12 cellular contexts compared by ENCODE assay signal in the genomic region with DNA sequence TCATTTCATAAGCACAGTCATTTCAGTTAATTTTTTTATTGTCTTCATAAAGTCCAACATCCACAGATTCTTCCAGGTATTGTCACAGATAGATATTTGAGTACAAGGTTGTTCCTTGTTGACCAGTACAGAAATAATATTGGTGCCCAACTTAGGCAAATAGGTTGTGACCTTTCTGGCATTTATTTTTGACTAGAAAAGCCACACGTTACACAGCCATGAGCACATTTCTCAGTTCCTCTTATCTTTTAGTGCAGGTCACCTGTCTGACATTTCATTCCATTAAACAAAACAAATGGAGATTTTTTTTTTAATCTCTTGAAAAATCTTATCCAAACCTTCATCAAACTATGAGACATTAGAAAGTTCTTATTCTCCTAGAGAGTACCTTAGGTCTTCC.
DNase-seq lines count a peak whose midpoint lies in the region; ATAC-seq and TF ChIP-seq lines count a peak whose summit lies in the region.
"Had no signal": no experiment of that assay in that cellular context is flagged by ENCODE, and none has a peak within 500 bp of the region (broad histone marks: within the 10 kb centered on the region; RNA-seq: fewer than 3 reads in every experiment).

No MANE protein-coding gene starts in this region.

- intact Hi-C loops in PC-9 (cut with micrococcal nuclease; ENCODE audit: unreplicated experiment) = no loop called here

- POLR2A ChIA-PET in PC-9 (lab: Charles Lee; ENCODE audit: unreplicated experiment) = no interaction called here

- no TSS peak for BruUV-seq in PC-9 (replicated peaks; lab: Mats Ljungman, UMichigan)

- no peaks in the 10 kb centered on the region for H3K9me3 ChIP-seq in PC-9 (ENCODE audit: insufficient read depth, low read depth)
- H3K9me3 ChIP-seq: HAP-1, upper lobe of left lung had no signal

- ATAC-seq in GM18502 (IDR thresholded peaks at IDR 0.05; ENCODE audit: poor library complexity, unreplicated experiment) (peak; percentile 90), GM19463 (IDR thresholded peaks at IDR 0.05; ENCODE audit: unreplicated experiment) (peak; percentile 73), HG02870 (IDR thresholded peaks at IDR 0.05; ENCODE audit: unreplicated experiment) (peak; percentile 93), HG03558 (IDR thresholded peaks at IDR 0.05; ENCODE audit: extremely low read depth, unreplicated experiment) (peak; percentile 89)

- no peaks in the 10 kb centered on the region for H4K20me1 ChIP-seq in PC-9 (ENCODE audit: insufficient read depth)

- H2AFZ ChIP-seq in PC-9 = no peak overlapping the region

- no peak overlapping the region for H3K4me2 ChIP-seq in PC-9

- H3F3A ChIP-seq in PC-9 (ENCODE audit: insufficient read depth, low read depth) = no peaks in the 10 kb centered on the region

- CTCF ChIA-PET in PC-9 (lab: Charles Lee) = no interaction called here

- H3K27me3 ChIP-seq in PC-9 (ENCODE audit: insufficient read depth, low read depth) = peaks cover 20% of the 10 kb centered on the region; the same call in 1 of the 2 replicates
- H3K27me3 ChIP-seq: upper lobe of left lung had no signal

- no peaks in the 10 kb centered on the region for H3K79me2 ChIP-seq in PC-9 (ENCODE audit: low read depth)

- DNase-seq in Kasumi-1 (lab: John Stamatoyannopoulos, UW) = no peak
- no peak for DNase-seq in PC-9
- DNase-seq in activated CD4-positive, alpha-beta T cell treated with anti-CD3 and anti-CD28 coated beads, Interleukin-2, amount 50 U/mL, for 48 hours = no peak
- no peak for DNase-seq in KG1 (lab: John Stamatoyannopoulos, UW)
- DNase-seq: activated CD4-positive, alpha-beta T cell treated with anti-CD3 and anti-CD28 coated beads, Interleukin-2, amount 50 U/mL, for 4 hours; mesenchymal stem cell; upper lobe of left lung had no signal

- no peaks in the 10 kb centered on the region for H3K36me3 ChIP-seq in PC-9 (ENCODE audit: low read depth)
- H3K36me3 ChIP-seq: HAP-1, upper lobe of left lung had no signal

- TF ChIP-seq CTCF in PC-9 (conservative IDR thresholded peaks at IDR 0.05) = no peak

- H3K4me3 ChIP-seq in PC-9 = no peak overlapping the region
- H3K4me3 ChIP-seq: HAP-1, upper lobe of left lung had no signal

- H3K4me1 ChIP-seq in PC-9 (replicated peaks; ENCODE audit: insufficient read depth) = no peaks in the 10 kb centered on the region
- H3K4me1 ChIP-seq: HAP-1, upper lobe of left lung had no signal

- H3K9me2 ChIP-seq in PC-9 (ENCODE audit: insufficient read depth) = no peaks in the 10 kb centered on the region

- H3K27ac ChIP-seq in PC-9 = no peak overlapping the region
- H3K27ac ChIP-seq: upper lobe of left lung had no signal
